8 cellular contexts compared by ENCODE assay signal in the genomic region with DNA sequence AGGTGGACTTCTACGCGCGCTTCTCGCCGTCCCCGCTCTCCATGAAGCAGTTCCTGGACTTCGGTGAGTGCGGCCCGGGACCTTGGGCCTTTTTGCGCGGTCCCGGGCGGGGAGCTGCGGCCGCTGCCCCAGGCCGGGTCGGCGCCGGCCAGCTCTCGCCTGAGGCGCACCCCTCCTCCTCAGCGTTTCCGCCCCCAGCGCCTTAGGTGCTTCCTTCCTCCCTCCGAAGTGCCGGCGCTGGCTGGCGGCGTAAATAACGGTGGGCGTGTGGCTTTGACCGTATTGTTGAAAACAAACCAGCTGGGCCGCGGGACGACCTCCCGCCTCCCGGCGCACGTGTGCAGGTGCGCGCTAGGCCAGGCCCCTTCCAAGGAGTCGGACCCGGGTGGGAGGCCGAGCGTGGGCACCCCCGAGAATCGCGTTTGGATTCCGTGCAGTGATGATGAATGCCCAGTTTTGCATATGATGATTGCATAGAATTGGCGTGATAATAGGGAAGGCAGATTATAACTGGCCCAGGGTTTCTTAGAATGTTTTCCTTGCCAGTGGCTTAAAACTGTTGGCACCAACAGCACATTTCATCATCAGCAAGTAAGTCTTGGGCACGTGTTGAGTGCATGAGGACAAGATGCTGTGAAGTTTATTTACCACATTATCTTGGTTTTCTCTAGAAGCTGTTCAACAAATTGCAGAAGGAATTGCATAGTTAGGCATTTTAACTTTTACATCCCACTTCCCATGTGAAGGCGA. TPM values are rescaled to one million over a fixed set of nuclear protein-coding genes. Genes with fewer than 3 reads are reported as not detected.
DNase-seq lines count a peak whose midpoint lies in the region; ATAC-seq, FAIRE-seq and TF ChIP-seq lines count a peak whose summit lies in the region.

No MANE protein-coding gene starts in this region.

- WGBS in pancreas, 2 donors = 1 to 2% methylated on average over 52 of the region's 52 CpGs
- 2 to 7% methylated on average over 10 to 47 of the region's 52 CpGs for WGBS in tibial nerve, 2 donors

- H3K4me3 ChIP-seq in pancreas (peak overlapping the region; percentile 52 to 87 (median 74)), tibial nerve (peak overlapping the region; percentile 64 to 95 (median 84))

- H3K4me1 ChIP-seq in pancreas (peaks cover 4 to 6% (median 5%) of the 10 kb centered on the region in 3 donors), tibial nerve (peaks cover 0 to 23% (median 9%) of the 10 kb centered on the region in 4 donors)

- intact Hi-C loops in pancreas (cut with DNase I) = no loop called here

- H3K36me3 ChIP-seq in pancreas (no peaks in the 10 kb centered on the region), tibial nerve (peaks cover 0 to 7% (median 0%) of the 10 kb centered on the region in 3 donors)

- no peak for TF ChIP-seq POLR2A in tibial nerve (IDR thresholded peaks at IDR 0.05)

- no peaks in the 10 kb centered on the region for H3K27me3 ChIP-seq in pancreas
- H3K27me3 ChIP-seq in tibial nerve = no peaks in the 10 kb centered on the region

- ATAC-seq in GM21381 (IDR thresholded peaks at IDR 0.05; ENCODE audit: unreplicated experiment) = peak; percentile 59
- peak; percentile 42 to 67 (median 60) for ATAC-seq in pancreas

- TF ChIP-seq EP300 in tibial nerve (IDR thresholded peaks at IDR 0.05) = peak in 1 of 2 donors; percentile 41

- peak; percentile 43 for DNase-seq in DMS 273 treated with DMSO at 0.1 percent for 48 hours (lab: John Stamatoyannopoulos, UW)
- DNase-seq in HT-29 (ENCODE audit: low spot score) = peak; percentile 37
- DNase-seq in RPMI8226 = peak; percentile 87
- DNase-seq in activated gamma-delta T cell treated with Interleukin-2 at 50 U/mL for 16 hours = peak; percentile 63
- DNase-seq in germinal center (ENCODE audit: low spot score) = peak; percentile 69
- peak; percentile 45 to 82 (median 59) for DNase-seq in pancreas
- peak; percentile 15 to 41 for DNase-seq in tibial nerve (ENCODE audit: low spot score in 2 of 2)

- TF ChIP-seq CTCF in pancreas (IDR thresholded peaks at IDR 0.05) (no peak), tibial nerve (IDR thresholded peaks at IDR 0.05) (no peak)

- FAIRE-seq in pancreas (lab: Jason Lieb, UNC) = no peak

- H3K27ac ChIP-seq in pancreas (peak overlapping the region; percentile 85 to 97 (median 94)), tibial nerve (peak overlapping the region; percentile 77 to 95 (median 88))

- no peaks in the 10 kb centered on the region for H3K9me3 ChIP-seq in pancreas
- H3K9me3 ChIP-seq in tibial nerve = no peaks in the 10 kb centered on the region

RNA-seq across cellular contexts. Expression of a gene that starts 0.6 kb away (rescaled TPM):
- total RNA-seq in HT-29 (2014; rRNA removed; shearing (Covaris generic)) = 9.7 and 20.7 TPM in 2 replicates
- total RNA-seq in pancreas (10 to 100 TPM in 1 of 6 donors, 1 to 10 TPM in 5; 5.5 to 12.4 (median 7.9) TPM), tibial nerve (10 to 100 TPM; 10.4 to 25.6 (median 16.2) TPM)
- 1 to 10 TPM; 1.2 to 3.1 TPM for polyA plus RNA-seq in pancreas

Comparison
In these comparisons a context has a peak if more than half of its experiments do, and no peak if none do; other contexts are left out.
1. Peak in every context shown above with its lines: DNase-seq, ATAC-seq, H3K4me3 ChIP-seq and H3K27ac ChIP-seq.
2. DNase-seq: peak in every context shown above with its lines; median percentile 87 in RPMI8226; 69 in germinal center; 63 in activated gamma-delta T cell treated with Interleukin-2 at 50 U/mL for 16 hours; 59 in pancreas; 43 in DMS 273 treated with DMSO at 0.1 percent for 48 hours; 37 in HT-29; 28 in tibial nerve.